8 cellular contexts compared by ENCODE assay signal in the genomic region with DNA sequence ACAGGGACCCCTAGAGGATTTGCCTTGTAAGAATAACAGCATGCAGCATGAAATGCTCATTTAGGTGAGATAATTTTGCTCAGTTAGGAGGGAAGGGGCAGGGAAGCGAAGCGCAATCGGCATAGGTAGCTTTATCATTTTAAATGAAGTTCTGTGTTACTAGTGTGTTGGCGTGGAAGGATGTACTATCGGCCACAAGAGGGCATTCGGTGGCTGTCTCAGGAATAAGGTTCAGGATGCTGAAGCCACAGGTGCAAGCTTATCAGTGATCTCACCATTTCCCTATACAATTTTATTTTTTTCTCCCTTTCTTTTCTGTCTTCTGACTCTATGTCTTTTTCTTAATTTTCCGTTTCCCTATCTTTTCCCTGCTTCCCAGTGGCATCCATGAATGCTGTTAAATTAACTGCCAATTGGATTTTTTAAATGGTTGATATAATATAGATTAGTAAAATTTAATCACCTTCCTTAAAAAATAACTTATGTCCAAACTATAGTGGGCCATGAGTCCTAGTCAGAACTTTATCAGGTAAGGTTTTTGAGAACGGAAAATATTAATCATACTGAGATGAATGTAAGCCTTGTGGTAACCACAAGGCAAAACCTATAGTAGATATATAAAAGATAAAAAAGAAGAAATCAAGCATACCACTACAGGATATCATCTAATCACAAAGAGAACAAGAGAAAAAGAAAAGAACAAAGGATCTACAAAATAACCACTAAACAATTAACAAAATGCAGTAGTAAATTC. TPM values are rescaled to one million over a fixed set of nuclear protein-coding genes. Genes with fewer than 3 reads are reported as not detected.
A peak's percentile ranks its signal among the peaks of the same experiment; 100 is the strongest.
DNase-seq lines count a peak whose midpoint lies in the region; ATAC-seq and TF ChIP-seq lines count a peak whose summit lies in the region.

No MANE protein-coding gene starts in this region.

- DNase-seq in AG09319 (ENCODE audit: extremely low read depth, low read depth) (peak; percentile 24), NCI-H2171 (lab: John Stamatoyannopoulos, UW) (peak; percentile 40), dorsolateral prefrontal cortex (peak in 7 of 10 donors; percentile 10 to 70 (median 50)), lower lobe of right lung (no peak), NCI-H774 (lab: John Stamatoyannopoulos, UW) (no peak)
- peak; percentile 75 for DNase-seq in activated CD4-positive, alpha-beta T cell treated with anti-CD3 and anti-CD28 coated beads for 36 hours
- peak in 1 of 2 donors; percentile 59 for DNase-seq in stimulated activated effector memory CD8-positive, alpha-beta T cell treated with anti-CD3 and anti-CD28 coated beads, Interleukin-12 subunit alpha, Interleukin-12 subunit beta, amount 100 ng/mL, for 72 hours (ENCODE audit: low spot score in 2 of 2)

- CTCF ChIA-PET in activated CD4-positive, alpha-beta T cell treated with anti-CD3 and anti-CD28 coated beads for 36 hours (lab: Charles Lee): interaction anchor here (0.6 to 3.9 kb wide), 36 partner anchors 8 to 579 kb away, joined by 3 to 34 read pairs (median 4); partner anchors contain the start of genes CD274, INSL4 and PLGRKT

- H3K9me3 Mint-ChIP-seq in activated CD4-positive, alpha-beta T cell treated with anti-CD3 and anti-CD28 coated beads for 36 hours (ENCODE audit: low read depth): no peaks in the 10 kb centered on the region
- no peaks in the 10 kb centered on the region for H3K9me3 Mint-ChIP-seq in stimulated activated effector memory CD8-positive, alpha-beta T cell treated with anti-CD3 and anti-CD28 coated beads, Interleukin-12 subunit alpha, Interleukin-12 subunit beta, amount 100 ng/mL, for 72 hours

- H3K4me3 ChIP-seq in dorsolateral prefrontal cortex (no peak overlapping the region), lower lobe of right lung (no peak overlapping the region)

- ATAC-seq in GM19351 (IDR thresholded peaks at IDR 0.05; ENCODE audit: unreplicated experiment) (peak; percentile 68), lower lobe of right lung (peak; percentile 83 to 86)
- ATAC-seq in activated CD4-positive, alpha-beta T cell treated with anti-CD3 and anti-CD28 coated beads for 36 hours: peak; percentile 84
- ATAC-seq in stimulated activated effector memory CD8-positive, alpha-beta T cell treated with anti-CD3 and anti-CD28 coated beads, Interleukin-12 subunit alpha, Interleukin-12 subunit beta, amount 100 ng/mL, for 72 hours: peak; percentile 78

- POLR2A ChIA-PET in activated CD4-positive, alpha-beta T cell treated with anti-CD3 and anti-CD28 coated beads for 36 hours (lab: Charles Lee): interaction anchor here (0.6 kb wide), 1 partner anchor 118 kb away, joined by 6 read pairs; the partner anchor contains the start of gene RLN2

- H3K27ac ChIP-seq in dorsolateral prefrontal cortex: no peak overlapping the region
- H3K27ac ChIP-seq in lower lobe of right lung: no peak overlapping the region

- H3K27me3 ChIP-seq in dorsolateral prefrontal cortex (peaks cover 0 to 8% (median 0%) of the 10 kb centered on the region in 45 donors), lower lobe of right lung (ENCODE audit: low read depth) (no peaks in the 10 kb centered on the region)

- H3K27me3 Mint-ChIP-seq in activated CD4-positive, alpha-beta T cell treated with anti-CD3 and anti-CD28 coated beads for 36 hours: no peaks in the 10 kb centered on the region

- no peaks in the 10 kb centered on the region for H3K36me3 ChIP-seq in lower lobe of right lung

- H3K4me3 Mint-ChIP-seq in activated CD4-positive, alpha-beta T cell treated with anti-CD3 and anti-CD28 coated beads for 36 hours: no peak overlapping the region
- no peak overlapping the region for H3K4me3 Mint-ChIP-seq in stimulated activated effector memory CD8-positive, alpha-beta T cell treated with anti-CD3 and anti-CD28 coated beads, Interleukin-12 subunit alpha, Interleukin-12 subunit beta, amount 100 ng/mL, for 72 hours

- H3K36me3 Mint-ChIP-seq in activated CD4-positive, alpha-beta T cell treated with anti-CD3 and anti-CD28 coated beads for 36 hours (ENCODE audit: low read depth): no peaks in the 10 kb centered on the region
- H3K36me3 Mint-ChIP-seq in stimulated activated effector memory CD8-positive, alpha-beta T cell treated with anti-CD3 and anti-CD28 coated beads, Interleukin-12 subunit alpha, Interleukin-12 subunit beta, amount 100 ng/mL, for 72 hours: no peaks in the 10 kb centered on the region

- no peak overlapping the region for H3K27ac Mint-ChIP-seq in activated CD4-positive, alpha-beta T cell treated with anti-CD3 and anti-CD28 coated beads for 36 hours
- H3K27ac Mint-ChIP-seq in stimulated activated effector memory CD8-positive, alpha-beta T cell treated with anti-CD3 and anti-CD28 coated beads, Interleukin-12 subunit alpha, Interleukin-12 subunit beta, amount 100 ng/mL, for 72 hours: peak overlapping the region; percentile 9

- peaks cover 17% of the 10 kb centered on the region for H3K4me1 Mint-ChIP-seq in activated CD4-positive, alpha-beta T cell treated with anti-CD3 and anti-CD28 coated beads for 36 hours
- peaks cover 5% of the 10 kb centered on the region for H3K4me1 Mint-ChIP-seq in stimulated activated effector memory CD8-positive, alpha-beta T cell treated with anti-CD3 and anti-CD28 coated beads, Interleukin-12 subunit alpha, Interleukin-12 subunit beta, amount 100 ng/mL, for 72 hours

- intact Hi-C loops in activated CD4-positive, alpha-beta T cell treated with anti-CD3 and anti-CD28 coated beads for 36 hours (cut with DNase I, micrococcal nuclease): loop anchor here (1.0 to 10.0 kb wide), 6 partner anchors 239 to 432 kb away; no protein-coding TSS in a partner anchor
- intact Hi-C loops in dorsolateral prefrontal cortex (cut with DNase I) (loop anchor here (5.0 kb wide), 2 partner anchors 256 to 406 kb away; no protein-coding TSS in a partner anchor), lower lobe of right lung (cut with DNase I) (no loop called here)

- no peaks in the 10 kb centered on the region for H3K9me3 ChIP-seq in lower lobe of right lung

- TF ChIP-seq CTCF in AG09319 (IDR thresholded peaks at IDR 0.05; ENCODE audit: low read depth, low read length): peak; percentile 71
- peak in 55 of 56 donors; percentile 30 to 82 (median 66) for TF ChIP-seq CTCF in dorsolateral prefrontal cortex (IDR thresholded peaks at IDR 0.05 in 54 of 56, conservative IDR thresholded peaks at IDR 0.05 in 2 of 56; ENCODE audit: low read depth in 1 of 56, partially characterized antibody in 56 of 56)
- peak; percentile 76 for TF ChIP-seq CTCF in lower lobe of right lung (IDR thresholded peaks at IDR 0.05)

- H3K4me1 ChIP-seq in lower lobe of right lung: no peaks in the 10 kb centered on the region

RNA-seq across cellular contexts. Expression of gene INSL6, which starts 1.2 kb away (rescaled TPM):
- total RNA-seq in activated CD4-positive, alpha-beta T cell treated with anti-CD3 and anti-CD28 coated beads for 36 hours: not detected
- total RNA-seq in dorsolateral prefrontal cortex: not detected
- not detected for total RNA-seq in lower lobe of right lung

RNA-seq across cellular contexts. Expression of gene INSL4, which starts 44.6 kb away (rescaled TPM):
- total RNA-seq in activated CD4-positive, alpha-beta T cell treated with anti-CD3 and anti-CD28 coated beads for 36 hours: not detected
- total RNA-seq in dorsolateral prefrontal cortex (not detected), lower lobe of right lung (not detected)

Comparison
In these comparisons a context has a peak if more than half of its experiments do, and no peak if none do; other contexts are left out.
1. DNase-seq: peak in AG09319 (single experiment), NCI-H2171 (single experiment), activated CD4-positive, alpha-beta T cell treated with anti-CD3 and anti-CD28 coated beads for 36 hours (single experiment) and dorsolateral prefrontal cortex (7 of 10); none in lower lobe of right lung (single experiment) and NCI-H774 (single experiment).
2. Peak in every context shown above with its lines, with median percentiles within 50 percentile points of each other: CTCF ChIP-seq and ATAC-seq.